ENCODE assay signal across 1 cellular context in the genomic region with DNA sequence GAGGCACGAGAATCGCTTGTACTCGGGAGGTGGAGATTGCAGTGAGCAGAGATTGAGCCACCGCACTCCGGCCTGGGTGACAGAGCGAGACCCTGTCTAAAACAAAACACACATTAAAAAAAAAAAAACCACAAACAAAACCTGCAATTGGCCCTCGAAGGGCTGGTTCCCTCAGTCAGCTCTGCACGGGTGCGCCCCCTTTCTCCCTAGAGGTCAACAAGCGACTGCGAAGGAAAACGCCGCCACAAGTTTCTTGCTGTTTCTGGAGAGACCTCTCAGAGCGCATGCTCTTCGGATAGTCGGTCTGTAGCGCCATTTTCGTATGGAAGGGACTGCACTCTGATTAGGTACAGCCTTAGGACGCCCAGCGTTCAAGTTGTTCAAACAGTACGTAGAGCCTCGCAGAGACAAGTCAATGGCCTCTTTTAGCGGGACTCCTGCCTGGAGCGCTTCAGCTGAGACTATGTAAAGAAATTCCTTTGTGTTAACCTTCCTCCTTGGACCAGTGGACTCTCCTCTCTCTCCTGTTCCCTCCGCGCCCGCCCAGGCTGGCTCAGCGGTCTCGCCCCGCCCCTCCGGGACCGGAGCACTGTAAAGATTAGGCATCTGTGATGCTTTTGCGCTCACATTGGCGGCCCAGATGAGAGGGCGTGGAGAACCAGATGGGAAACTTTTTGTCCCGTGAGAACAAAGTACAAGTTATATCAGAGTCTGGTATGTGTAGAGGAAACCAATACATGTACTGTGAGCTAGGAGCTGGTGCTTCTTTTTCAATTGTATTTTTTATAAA.
A peak's percentile ranks its signal among the peaks of the same experiment; 100 is the strongest.
TF ChIP-seq lines count a peak whose summit lies in the region.

No MANE protein-coding gene starts in this region.

TF ChIP-seq in H1, 55 proteins besides CTCF, POLR2A, EP300 and RAD21:
- TF ChIP-seq SIX5 (IDR thresholded peaks at IDR 0.05; ENCODE audit: low read depth, low read length) (no peak), NANOG (IDR thresholded peaks at IDR 0.05; ENCODE audit: insufficient read depth, low read depth, low read length, poor library complexity, severe bottlenecking) (no peak), HDAC6 (IDR thresholded peaks at IDR 0.05; ENCODE audit: low read depth, low read length) (no peak), BCL11A (IDR thresholded peaks at IDR 0.05; ENCODE audit: low read depth in 2 of 2, low read length in 2 of 2) (no peak), SP4 (IDR thresholded peaks at IDR 0.05; ENCODE audit: low read length) (peak; percentile 83; the same call in 1 of the 2 replicates), TCF12 (IDR thresholded peaks at IDR 0.05; ENCODE audit: low read depth, low read length) (no peak), HDAC2 (IDR thresholded peaks at IDR 0.05; ENCODE audit: borderline replicate concordance in 1 of 2, low read depth in 2 of 2, low read length in 2 of 2) (no peak), TEAD4 (IDR thresholded peaks at IDR 0.05; ENCODE audit: low read depth, low read length) (no peak), SAP30 (IDR thresholded peaks at IDR 0.05; ENCODE audit: insufficient read depth, insufficient replicate concordance, low read length) (no peak), TAF7 (optimal IDR thresholded peaks at IDR 0.05; ENCODE audit: borderline replicate concordance, low read depth, low read length) (peak; percentile 38), ASH2L (IDR thresholded peaks at IDR 0.05; ENCODE audit: low read length) (no peak), CHD1 (IDR thresholded peaks at IDR 0.05; ENCODE audit: low read depth, low read length) (no peak), GTF2F1 (IDR thresholded peaks at IDR 0.05; ENCODE audit: borderline replicate concordance, low read depth, low read length) (no peak), EZH2 (IDR thresholded peaks at IDR 0.05; ENCODE audit: low read depth, low read length, severe bottlenecking) (no peak), PHF8 (conservative IDR thresholded peaks at IDR 0.05; ENCODE audit: low read depth, low read length) (peak; percentile 87), JUND (IDR thresholded peaks at IDR 0.05; ENCODE audit: low read length) (no peak), SP2 (IDR thresholded peaks at IDR 0.05; ENCODE audit: low read length) (no peak), MAFK (IDR thresholded peaks at IDR 0.05; ENCODE audit: low read depth, low read length) (no peak), KDM4A (IDR thresholded peaks at IDR 0.05; ENCODE audit: low read depth, low read length, severe bottlenecking) (peak; percentile 74), GABPA (IDR thresholded peaks at IDR 0.05; ENCODE audit: borderline replicate concordance, insufficient read depth, low read length) (no peak), FOSL1 (IDR thresholded peaks at IDR 0.05; ENCODE audit: insufficient read depth, low read depth, low read length) (no peak), SRF (IDR thresholded peaks at IDR 0.05; ENCODE audit: low read depth, low read length) (no peak), RXRA (IDR thresholded peaks at IDR 0.05; ENCODE audit: insufficient read depth, low read depth, low read length) (no peak), SUZ12 (IDR thresholded peaks at IDR 0.05; ENCODE audit: low read length) (no peak), RNF2 (IDR thresholded peaks at IDR 0.05; ENCODE audit: borderline replicate concordance, low read depth, low read length, missing control alignments, poor library complexity, severe bottlenecking) (no peak), SIN3A (conservative IDR thresholded peaks at IDR 0.05 in 1 of 2, IDR thresholded peaks at IDR 0.05 in 1 of 2; ENCODE audit: low read depth in 1 of 2, low read length in 2 of 2) (0 out of 4 replicates have a peak, but pooled peaks of 1 of the 2 experiments have one; percentile 7), RFX5 (IDR thresholded peaks at IDR 0.05; ENCODE audit: borderline replicate concordance, low read depth, low read length) (no peak), BACH1 (IDR thresholded peaks at IDR 0.05; ENCODE audit: low read length) (no peak), NRF1 (IDR thresholded peaks at IDR 0.05; ENCODE audit: low read depth, low read length) (peak; percentile 32; the same call in 1 of the 2 replicates), YY1 (IDR thresholded peaks at IDR 0.05; ENCODE audit: low read depth, low read length) (peak; percentile 92), ZNF274 (IDR thresholded peaks at IDR 0.05; ENCODE audit: borderline replicate concordance, extremely low read depth, low read length) (no peak), CTBP2 (IDR thresholded peaks at IDR 0.05; ENCODE audit: borderline replicate concordance, insufficient read depth, insufficient read length, low read length) (no peak), JUN (IDR thresholded peaks at IDR 0.05; ENCODE audit: low read depth, low read length) (no peak), CEBPB (IDR thresholded peaks at IDR 0.05; ENCODE audit: low read depth, low read length) (0 out of 2 replicates have a peak, but pooled peaks have one; percentile 6), CHD2 (IDR thresholded peaks at IDR 0.05; ENCODE audit: low read length) (peak; percentile 19; the same call in 1 of the 2 replicates), CBX5 (IDR thresholded peaks at IDR 0.05; ENCODE audit: low read depth, low read length) (no peak), EGR1 (IDR thresholded peaks at IDR 0.05; ENCODE audit: borderline replicate concordance, low read depth, low read length) (no peak), TAF1 (IDR thresholded peaks at IDR 0.05; ENCODE audit: low read depth, low read length) (peak; percentile 93), TBP (IDR thresholded peaks at IDR 0.05; ENCODE audit: low read depth, low read length) (peak; percentile 83), KDM5A (IDR thresholded peaks at IDR 0.05; ENCODE audit: low read length) (no peak), SIRT6 (IDR thresholded peaks at IDR 0.05; ENCODE audit: low read length) (no peak), POLR2AphosphoS5 (IDR thresholded peaks at IDR 0.05; ENCODE audit: low read depth, low read length) (peak; percentile 94), POU5F1 (IDR thresholded peaks at IDR 0.05; ENCODE audit: low read depth, low read length) (no peak), SP1 (IDR thresholded peaks at IDR 0.05; ENCODE audit: low read depth, low read length) (0 out of 2 replicates have a peak, but pooled peaks have one; percentile 6), BRCA1 (IDR thresholded peaks at IDR 0.05; ENCODE audit: low read depth, low read length) (no peak), CBX8 (IDR thresholded peaks at IDR 0.05; ENCODE audit: borderline replicate concordance, low read depth, low read length) (no peak), CREB1 (IDR thresholded peaks at IDR 0.05) (no peak; the same call in 1 of the 2 replicates), KDM1A (IDR thresholded peaks at IDR 0.05; ENCODE audit: borderline replicate concordance, low read length) (0 out of 2 replicates have a peak, but pooled peaks have one; percentile 10), RBBP5 (IDR thresholded peaks at IDR 0.05; ENCODE audit: borderline replicate concordance, low read depth, low read length) (peak; percentile 65; the same call in 1 of the 2 replicates)
- TF ChIP-seq, protein P1, sequence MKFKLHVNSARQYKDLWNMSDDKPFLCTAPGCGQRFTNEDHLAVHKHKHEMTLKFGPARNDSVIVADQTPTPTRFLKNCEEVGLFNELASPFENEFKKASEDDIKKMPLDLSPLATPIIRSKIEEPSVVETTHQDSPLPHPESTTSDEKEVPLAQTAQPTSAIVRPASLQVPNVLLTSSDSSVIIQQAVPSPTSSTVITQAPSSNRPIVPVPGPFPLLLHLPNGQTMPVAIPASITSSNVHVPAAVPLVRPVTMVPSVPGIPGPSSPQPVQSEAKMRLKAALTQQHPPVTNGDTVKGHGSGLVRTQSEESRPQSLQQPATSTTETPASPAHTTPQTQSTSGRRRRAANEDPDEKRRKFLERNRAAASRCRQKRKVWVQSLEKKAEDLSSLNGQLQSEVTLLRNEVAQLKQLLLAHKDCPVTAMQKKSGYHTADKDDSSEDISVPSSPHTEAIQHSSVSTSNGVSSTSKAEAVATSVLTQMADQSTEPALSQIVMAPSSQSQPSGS (IDR thresholded peaks at IDR 0.05; ENCODE audit: low read length): no peak
- TF ChIP-seq, protein P2, sequence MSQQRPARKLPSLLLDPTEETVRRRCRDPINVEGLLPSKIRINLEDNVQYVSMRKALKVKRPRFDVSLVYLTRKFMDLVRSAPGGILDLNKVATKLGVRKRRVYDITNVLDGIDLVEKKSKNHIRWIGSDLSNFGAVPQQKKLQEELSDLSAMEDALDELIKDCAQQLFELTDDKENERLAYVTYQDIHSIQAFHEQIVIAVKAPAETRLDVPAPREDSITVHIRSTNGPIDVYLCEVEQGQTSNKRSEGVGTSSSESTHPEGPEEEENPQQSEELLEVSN (IDR thresholded peaks at IDR 0.05): peak; percentile 73
- TF ChIP-seq, protein P3, sequence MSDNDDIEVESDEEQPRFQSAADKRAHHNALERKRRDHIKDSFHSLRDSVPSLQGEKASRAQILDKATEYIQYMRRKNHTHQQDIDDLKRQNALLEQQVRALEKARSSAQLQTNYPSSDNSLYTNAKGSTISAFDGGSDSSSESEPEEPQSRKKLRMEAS (IDR thresholded peaks at IDR 0.05): peak; percentile 91
- TF ChIP-seq, protein P4, sequence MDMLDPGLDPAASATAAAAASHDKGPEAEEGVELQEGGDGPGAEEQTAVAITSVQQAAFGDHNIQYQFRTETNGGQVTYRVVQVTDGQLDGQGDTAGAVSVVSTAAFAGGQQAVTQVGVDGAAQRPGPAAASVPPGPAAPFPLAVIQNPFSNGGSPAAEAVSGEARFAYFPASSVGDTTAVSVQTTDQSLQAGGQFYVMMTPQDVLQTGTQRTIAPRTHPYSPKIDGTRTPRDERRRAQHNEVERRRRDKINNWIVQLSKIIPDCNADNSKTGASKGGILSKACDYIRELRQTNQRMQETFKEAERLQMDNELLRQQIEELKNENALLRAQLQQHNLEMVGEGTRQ (IDR thresholded peaks at IDR 0.05; ENCODE audit: low read length): no peak
- TF ChIP-seq, protein P5, sequence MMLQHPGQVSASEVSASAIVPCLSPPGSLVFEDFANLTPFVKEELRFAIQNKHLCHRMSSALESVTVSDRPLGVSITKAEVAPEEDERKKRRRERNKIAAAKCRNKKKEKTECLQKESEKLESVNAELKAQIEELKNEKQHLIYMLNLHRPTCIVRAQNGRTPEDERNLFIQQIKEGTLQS (IDR thresholded peaks at IDR 0.05; ENCODE audit: insufficient read depth, low read depth, low read length): no peak
- TF ChIP-seq, protein P6, sequence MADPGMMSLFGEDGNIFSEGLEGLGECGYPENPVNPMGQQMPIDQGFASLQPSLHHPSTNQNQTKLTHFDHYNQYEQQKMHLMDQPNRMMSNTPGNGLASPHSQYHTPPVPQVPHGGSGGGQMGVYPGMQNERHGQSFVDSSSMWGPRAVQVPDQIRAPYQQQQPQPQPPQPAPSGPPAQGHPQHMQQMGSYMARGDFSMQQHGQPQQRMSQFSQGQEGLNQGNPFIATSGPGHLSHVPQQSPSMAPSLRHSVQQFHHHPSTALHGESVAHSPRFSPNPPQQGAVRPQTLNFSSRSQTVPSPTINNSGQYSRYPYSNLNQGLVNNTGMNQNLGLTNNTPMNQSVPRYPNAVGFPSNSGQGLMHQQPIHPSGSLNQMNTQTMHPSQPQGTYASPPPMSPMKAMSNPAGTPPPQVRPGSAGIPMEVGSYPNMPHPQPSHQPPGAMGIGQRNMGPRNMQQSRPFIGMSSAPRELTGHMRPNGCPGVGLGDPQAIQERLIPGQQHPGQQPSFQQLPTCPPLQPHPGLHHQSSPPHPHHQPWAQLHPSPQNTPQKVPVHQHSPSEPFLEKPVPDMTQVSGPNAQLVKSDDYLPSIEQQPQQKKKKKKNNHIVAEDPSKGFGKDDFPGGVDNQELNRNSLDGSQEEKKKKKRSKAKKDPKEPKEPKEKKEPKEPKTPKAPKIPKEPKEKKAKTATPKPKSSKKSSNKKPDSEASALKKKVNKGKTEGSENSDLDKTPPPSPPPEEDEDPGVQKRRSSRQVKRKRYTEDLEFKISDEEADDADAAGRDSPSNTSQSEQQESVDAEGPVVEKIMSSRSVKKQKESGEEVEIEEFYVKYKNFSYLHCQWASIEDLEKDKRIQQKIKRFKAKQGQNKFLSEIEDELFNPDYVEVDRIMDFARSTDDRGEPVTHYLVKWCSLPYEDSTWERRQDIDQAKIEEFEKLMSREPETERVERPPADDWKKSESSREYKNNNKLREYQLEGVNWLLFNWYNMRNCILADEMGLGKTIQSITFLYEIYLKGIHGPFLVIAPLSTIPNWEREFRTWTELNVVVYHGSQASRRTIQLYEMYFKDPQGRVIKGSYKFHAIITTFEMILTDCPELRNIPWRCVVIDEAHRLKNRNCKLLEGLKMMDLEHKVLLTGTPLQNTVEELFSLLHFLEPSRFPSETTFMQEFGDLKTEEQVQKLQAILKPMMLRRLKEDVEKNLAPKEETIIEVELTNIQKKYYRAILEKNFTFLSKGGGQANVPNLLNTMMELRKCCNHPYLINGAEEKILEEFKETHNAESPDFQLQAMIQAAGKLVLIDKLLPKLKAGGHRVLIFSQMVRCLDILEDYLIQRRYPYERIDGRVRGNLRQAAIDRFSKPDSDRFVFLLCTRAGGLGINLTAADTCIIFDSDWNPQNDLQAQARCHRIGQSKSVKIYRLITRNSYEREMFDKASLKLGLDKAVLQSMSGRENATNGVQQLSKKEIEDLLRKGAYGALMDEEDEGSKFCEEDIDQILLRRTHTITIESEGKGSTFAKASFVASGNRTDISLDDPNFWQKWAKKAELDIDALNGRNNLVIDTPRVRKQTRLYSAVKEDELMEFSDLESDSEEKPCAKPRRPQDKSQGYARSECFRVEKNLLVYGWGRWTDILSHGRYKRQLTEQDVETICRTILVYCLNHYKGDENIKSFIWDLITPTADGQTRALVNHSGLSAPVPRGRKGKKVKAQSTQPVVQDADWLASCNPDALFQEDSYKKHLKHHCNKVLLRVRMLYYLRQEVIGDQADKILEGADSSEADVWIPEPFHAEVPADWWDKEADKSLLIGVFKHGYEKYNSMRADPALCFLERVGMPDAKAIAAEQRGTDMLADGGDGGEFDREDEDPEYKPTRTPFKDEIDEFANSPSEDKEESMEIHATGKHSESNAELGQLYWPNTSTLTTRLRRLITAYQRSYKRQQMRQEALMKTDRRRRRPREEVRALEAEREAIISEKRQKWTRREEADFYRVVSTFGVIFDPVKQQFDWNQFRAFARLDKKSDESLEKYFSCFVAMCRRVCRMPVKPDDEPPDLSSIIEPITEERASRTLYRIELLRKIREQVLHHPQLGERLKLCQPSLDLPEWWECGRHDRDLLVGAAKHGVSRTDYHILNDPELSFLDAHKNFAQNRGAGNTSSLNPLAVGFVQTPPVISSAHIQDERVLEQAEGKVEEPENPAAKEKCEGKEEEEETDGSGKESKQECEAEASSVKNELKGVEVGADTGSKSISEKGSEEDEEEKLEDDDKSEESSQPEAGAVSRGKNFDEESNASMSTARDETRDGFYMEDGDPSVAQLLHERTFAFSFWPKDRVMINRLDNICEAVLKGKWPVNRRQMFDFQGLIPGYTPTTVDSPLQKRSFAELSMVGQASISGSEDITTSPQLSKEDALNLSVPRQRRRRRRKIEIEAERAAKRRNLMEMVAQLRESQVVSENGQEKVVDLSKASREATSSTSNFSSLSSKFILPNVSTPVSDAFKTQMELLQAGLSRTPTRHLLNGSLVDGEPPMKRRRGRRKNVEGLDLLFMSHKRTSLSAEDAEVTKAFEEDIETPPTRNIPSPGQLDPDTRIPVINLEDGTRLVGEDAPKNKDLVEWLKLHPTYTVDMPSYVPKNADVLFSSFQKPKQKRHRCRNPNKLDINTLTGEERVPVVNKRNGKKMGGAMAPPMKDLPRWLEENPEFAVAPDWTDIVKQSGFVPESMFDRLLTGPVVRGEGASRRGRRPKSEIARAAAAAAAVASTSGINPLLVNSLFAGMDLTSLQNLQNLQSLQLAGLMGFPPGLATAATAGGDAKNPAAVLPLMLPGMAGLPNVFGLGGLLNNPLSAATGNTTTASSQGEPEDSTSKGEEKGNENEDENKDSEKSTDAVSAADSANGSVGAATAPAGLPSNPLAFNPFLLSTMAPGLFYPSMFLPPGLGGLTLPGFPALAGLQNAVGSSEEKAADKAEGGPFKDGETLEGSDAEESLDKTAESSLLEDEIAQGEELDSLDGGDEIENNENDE (IDR thresholded peaks at IDR 0.05; ENCODE audit: insufficient replicate concordance, low read length): peak; percentile 31
